ENCODE assay signal across 17 cellular contexts in genomic region chr1:156993426-156994147, GRCh38.
"Had no signal": no experiment of that assay in that cellular context is flagged by ENCODE, and none has a peak within 500 bp of the region (broad histone marks: within the 10 kb centered on the region; RNA-seq: fewer than 3 reads in every experiment).

No MANE protein-coding gene starts in this region.

- DNase-seq: activated CD4-positive, alpha-beta T cell treated with anti-CD3 and anti-CD28 coated beads for 4 hours; activated CD8-positive, alpha-beta T cell treated with anti-CD3 and anti-CD28 coated beads for 36 hours; activated effector memory CD4-positive, alpha-beta T cell treated with Interleukin-2 at 50 U/mL for 16 hours; activated naive CD4-positive, alpha-beta T cell treated with anti-CD3 and anti-CD28 coated beads, Interleukin-2, amount 50 U/mL, for 16 hours; activated T-cell treated with anti-CD3 and anti-CD28 coated beads, Interleukin-2, amount 50 U/mL, for 4 hours; caudate nucleus; left lung; natural killer cell; posterior cingulate gyrus; retina; stimulated activated CD4-positive, alpha-beta T cell treated with anti-CD3 and anti-CD28 coated beads, Interleukin-15, amount 100 ng/mL, for 24 hours; stimulated activated CD4-positive, alpha-beta T cell treated with anti-CD3 and anti-CD28 coated beads, Interleukin-4, amount 100 ng/mL, for 1 hour; stimulated activated naive B cell treated with anti-CD40 and anti-IgM and Interleukin-4, amounts not matched to agents 10 μg/mL and 1 μg/mL and 100 μg/mL, for 72 hours; substantia nigra; T-helper 17 cell; upper lobe of left lung had no signal

- H3K4me1 ChIP-seq: left lung, upper lobe of left lung had no signal

- ATAC-seq: activated CD8-positive, alpha-beta T cell treated with anti-CD3 and anti-CD28 coated beads for 36 hours; activated T-cell treated with anti-CD3 and anti-CD28 coated beads, Interleukin-2, amount 50 U/mL, for 4 hours; gastroesophageal sphincter; left lung; natural killer cell; stimulated activated naive B cell treated with anti-CD40 and anti-IgM and Interleukin-4, amounts not matched to agents 10 μg/mL and 1 μg/mL and 100 μg/mL, for 72 hours; T-helper 17 cell had no signal

- H3K9me3 Mint-ChIP-seq: activated CD8-positive, alpha-beta T cell treated with anti-CD3 and anti-CD28 coated beads for 36 hours; activated T-cell treated with anti-CD3 and anti-CD28 coated beads, Interleukin-2, amount 50 U/mL, for 4 hours; natural killer cell; stimulated activated naive B cell treated with anti-CD40 and anti-IgM and Interleukin-4, amounts not matched to agents 10 μg/mL and 1 μg/mL and 100 μg/mL, for 72 hours had no signal

- H3K27ac ChIP-seq: gastroesophageal sphincter, left lung, upper lobe of left lung had no signal

- H3K4me1 Mint-ChIP-seq: natural killer cell; stimulated activated naive B cell treated with anti-CD40 and anti-IgM and Interleukin-4, amounts not matched to agents 10 μg/mL and 1 μg/mL and 100 μg/mL, for 72 hours had no signal

- H3K36me3 Mint-ChIP-seq: natural killer cell; stimulated activated naive B cell treated with anti-CD40 and anti-IgM and Interleukin-4, amounts not matched to agents 10 μg/mL and 1 μg/mL and 100 μg/mL, for 72 hours had no signal

- H3K36me3 ChIP-seq: left lung, upper lobe of left lung had no signal

- H3K9me3 ChIP-seq: gastroesophageal sphincter, left lung, upper lobe of left lung had no signal

- H3K27me3 ChIP-seq: gastroesophageal sphincter, left lung, upper lobe of left lung had no signal

- H3K27ac Mint-ChIP-seq: activated CD8-positive, alpha-beta T cell treated with anti-CD3 and anti-CD28 coated beads for 36 hours; natural killer cell; stimulated activated naive B cell treated with anti-CD40 and anti-IgM and Interleukin-4, amounts not matched to agents 10 μg/mL and 1 μg/mL and 100 μg/mL, for 72 hours; T-helper 17 cell had no signal

- H3K4me3 ChIP-seq: gastroesophageal sphincter, left lung, upper lobe of left lung had no signal

- H3K4me3 Mint-ChIP-seq: activated CD8-positive, alpha-beta T cell treated with anti-CD3 and anti-CD28 coated beads for 36 hours; activated T-cell treated with anti-CD3 and anti-CD28 coated beads, Interleukin-2, amount 50 U/mL, for 4 hours; natural killer cell; stimulated activated naive B cell treated with anti-CD40 and anti-IgM and Interleukin-4, amounts not matched to agents 10 μg/mL and 1 μg/mL and 100 μg/mL, for 72 hours; T-helper 17 cell had no signal
